1 cellular context compared by ENCODE assay signal in the genomic region with DNA sequence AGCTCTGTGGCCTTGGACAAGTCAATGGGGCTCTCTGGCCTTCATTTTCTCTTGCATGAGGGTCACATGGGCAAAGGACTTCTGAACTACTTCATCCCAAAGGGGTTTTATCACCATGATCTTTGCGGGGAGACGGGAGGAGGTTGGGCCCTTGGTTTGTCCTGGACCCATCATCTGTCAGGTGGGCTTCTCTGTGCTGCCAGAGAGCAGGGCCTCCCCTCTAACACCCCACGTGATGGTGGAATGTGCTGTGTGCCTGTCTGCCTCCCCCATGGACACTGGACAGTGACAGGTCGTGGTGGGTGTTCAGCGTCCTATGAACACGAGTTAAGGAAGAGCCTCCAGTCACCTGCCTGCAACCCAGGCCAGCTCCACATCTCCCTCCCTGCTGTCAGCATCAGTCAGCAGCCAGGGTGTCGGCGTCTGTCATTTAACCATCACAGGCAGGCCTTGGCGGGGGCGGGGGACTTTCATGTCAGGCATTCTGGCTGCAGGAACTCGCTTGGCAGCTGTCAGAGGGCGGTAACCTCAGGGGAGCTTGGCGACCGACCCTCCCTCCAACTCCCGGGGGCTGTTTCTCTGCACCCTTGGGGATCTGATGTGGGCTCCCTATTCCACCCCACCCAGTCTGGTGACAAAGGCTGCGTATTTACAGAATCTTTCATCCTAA.
A peak's percentile ranks its signal among the peaks of the same experiment; 100 is the strongest.
TF ChIP-seq lines count a peak whose summit lies in the region.

No MANE protein-coding gene starts in this region.

TF ChIP-seq in GM12878, 131 proteins besides CTCF, POLR2A, EP300 and RAD21:
- TF ChIP-seq, protein P1, sequence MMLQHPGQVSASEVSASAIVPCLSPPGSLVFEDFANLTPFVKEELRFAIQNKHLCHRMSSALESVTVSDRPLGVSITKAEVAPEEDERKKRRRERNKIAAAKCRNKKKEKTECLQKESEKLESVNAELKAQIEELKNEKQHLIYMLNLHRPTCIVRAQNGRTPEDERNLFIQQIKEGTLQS (IDR thresholded peaks at IDR 0.05; ENCODE audit: borderline replicate concordance, extremely low read depth, low read depth, low read length), result no peak
- TF ChIP-seq KAT2A (conservative IDR thresholded peaks at IDR 0.05; ENCODE audit: control insufficient read depth, low read depth, low read length) (no peak), KDM1A (IDR thresholded peaks at IDR 0.05; ENCODE audit: borderline replicate concordance) (no peak), CHD4 (IDR thresholded peaks at IDR 0.05) (no peak), EGR1 (IDR thresholded peaks at IDR 0.05; ENCODE audit: borderline replicate concordance in 1 of 2, low read depth in 2 of 2, low read length in 2 of 2) (peak in 1 of 2 experiments; percentile 95; a peak in 2 of 3 replicates), YY1 (IDR thresholded peaks at IDR 0.05; ENCODE audit: low read depth, low read length) (0 out of 2 replicates have a peak, but pooled peaks have one; percentile 5), CBX3 (IDR thresholded peaks at IDR 0.05; ENCODE audit: borderline replicate concordance, low read depth) (no peak), MEF2B (IDR thresholded peaks at IDR 0.05; ENCODE audit: partially characterized antibody, poor library complexity, severe bottlenecking) (peak; percentile 12), HDAC6 (IDR thresholded peaks at IDR 0.05; ENCODE audit: unreplicated experiment) (no peak), ZBED1 (IDR thresholded peaks at IDR 0.05; ENCODE audit: borderline replicate concordance) (no peak), NFYA (IDR thresholded peaks at IDR 0.05; ENCODE audit: borderline replicate concordance, low read depth, low read length) (no peak), ATF7 (IDR thresholded peaks at IDR 0.05; ENCODE audit: low read depth) (0 out of 2 replicates have a peak, but pooled peaks have one; percentile 35)
- TF ChIP-seq, protein P2, sequence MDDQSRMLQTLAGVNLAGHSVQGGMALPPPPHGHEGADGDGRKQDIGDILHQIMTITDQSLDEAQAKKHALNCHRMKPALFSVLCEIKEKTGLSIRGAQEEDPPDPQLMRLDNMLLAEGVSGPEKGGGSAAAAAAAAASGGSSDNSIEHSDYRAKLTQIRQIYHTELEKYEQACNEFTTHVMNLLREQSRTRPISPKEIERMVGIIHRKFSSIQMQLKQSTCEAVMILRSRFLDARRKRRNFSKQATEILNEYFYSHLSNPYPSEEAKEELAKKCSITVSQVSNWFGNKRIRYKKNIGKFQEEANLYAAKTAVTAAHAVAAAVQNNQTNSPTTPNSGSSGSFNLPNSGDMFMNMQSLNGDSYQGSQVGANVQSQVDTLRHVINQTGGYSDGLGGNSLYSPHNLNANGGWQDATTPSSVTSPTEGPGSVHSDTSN (IDR thresholded peaks at IDR 0.05; ENCODE audit: insufficient replicate concordance, low read depth, low read length), result peak; percentile 52
- TF ChIP-seq, protein P3, sequence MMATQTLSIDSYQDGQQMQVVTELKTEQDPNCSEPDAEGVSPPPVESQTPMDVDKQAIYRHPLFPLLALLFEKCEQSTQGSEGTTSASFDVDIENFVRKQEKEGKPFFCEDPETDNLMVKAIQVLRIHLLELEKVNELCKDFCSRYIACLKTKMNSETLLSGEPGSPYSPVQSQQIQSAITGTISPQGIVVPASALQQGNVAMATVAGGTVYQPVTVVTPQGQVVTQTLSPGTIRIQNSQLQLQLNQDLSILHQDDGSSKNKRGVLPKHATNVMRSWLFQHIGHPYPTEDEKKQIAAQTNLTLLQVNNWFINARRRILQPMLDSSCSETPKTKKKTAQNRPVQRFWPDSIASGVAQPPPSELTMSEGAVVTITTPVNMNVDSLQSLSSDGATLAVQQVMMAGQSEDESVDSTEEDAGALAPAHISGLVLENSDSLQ (IDR thresholded peaks at IDR 0.05), result peak; percentile 74
- TF ChIP-seq, protein P4, sequence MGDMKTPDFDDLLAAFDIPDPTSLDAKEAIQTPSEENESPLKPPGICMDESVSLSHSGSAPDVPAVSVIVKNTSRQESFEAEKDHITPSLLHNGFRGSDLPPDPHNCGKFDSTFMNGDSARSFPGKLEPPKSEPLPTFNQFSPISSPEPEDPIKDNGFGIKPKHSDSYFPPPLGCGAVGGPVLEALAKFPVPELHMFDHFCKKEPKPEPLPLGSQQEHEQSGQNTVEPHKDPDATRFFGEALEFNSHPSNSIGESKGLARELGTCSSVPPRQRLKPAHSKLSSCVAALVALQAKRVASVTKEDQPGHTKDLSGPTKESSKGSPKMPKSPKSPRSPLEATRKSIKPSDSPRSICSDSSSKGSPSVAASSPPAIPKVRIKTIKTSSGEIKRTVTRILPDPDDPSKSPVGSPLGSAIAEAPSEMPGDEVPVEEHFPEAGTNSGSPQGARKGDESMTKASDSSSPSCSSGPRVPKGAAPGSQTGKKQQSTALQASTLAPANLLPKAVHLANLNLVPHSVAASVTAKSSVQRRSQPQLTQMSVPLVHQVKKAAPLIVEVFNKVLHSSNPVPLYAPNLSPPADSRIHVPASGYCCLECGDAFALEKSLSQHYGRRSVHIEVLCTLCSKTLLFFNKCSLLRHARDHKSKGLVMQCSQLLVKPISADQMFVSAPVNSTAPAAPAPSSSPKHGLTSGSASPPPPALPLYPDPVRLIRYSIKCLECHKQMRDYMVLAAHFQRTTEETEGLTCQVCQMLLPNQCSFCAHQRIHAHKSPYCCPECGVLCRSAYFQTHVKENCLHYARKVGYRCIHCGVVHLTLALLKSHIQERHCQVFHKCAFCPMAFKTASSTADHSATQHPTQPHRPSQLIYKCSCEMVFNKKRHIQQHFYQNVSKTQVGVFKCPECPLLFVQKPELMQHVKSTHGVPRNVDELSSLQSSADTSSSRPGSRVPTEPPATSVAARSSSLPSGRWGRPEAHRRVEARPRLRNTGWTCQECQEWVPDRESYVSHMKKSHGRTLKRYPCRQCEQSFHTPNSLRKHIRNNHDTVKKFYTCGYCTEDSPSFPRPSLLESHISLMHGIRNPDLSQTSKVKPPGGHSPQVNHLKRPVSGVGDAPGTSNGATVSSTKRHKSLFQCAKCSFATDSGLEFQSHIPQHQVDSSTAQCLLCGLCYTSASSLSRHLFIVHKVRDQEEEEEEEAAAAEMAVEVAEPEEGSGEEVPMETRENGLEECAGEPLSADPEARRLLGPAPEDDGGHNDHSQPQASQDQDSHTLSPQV (IDR thresholded peaks at IDR 0.05), result no peak
- TF ChIP-seq, protein P5, sequence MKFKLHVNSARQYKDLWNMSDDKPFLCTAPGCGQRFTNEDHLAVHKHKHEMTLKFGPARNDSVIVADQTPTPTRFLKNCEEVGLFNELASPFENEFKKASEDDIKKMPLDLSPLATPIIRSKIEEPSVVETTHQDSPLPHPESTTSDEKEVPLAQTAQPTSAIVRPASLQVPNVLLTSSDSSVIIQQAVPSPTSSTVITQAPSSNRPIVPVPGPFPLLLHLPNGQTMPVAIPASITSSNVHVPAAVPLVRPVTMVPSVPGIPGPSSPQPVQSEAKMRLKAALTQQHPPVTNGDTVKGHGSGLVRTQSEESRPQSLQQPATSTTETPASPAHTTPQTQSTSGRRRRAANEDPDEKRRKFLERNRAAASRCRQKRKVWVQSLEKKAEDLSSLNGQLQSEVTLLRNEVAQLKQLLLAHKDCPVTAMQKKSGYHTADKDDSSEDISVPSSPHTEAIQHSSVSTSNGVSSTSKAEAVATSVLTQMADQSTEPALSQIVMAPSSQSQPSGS (IDR thresholded peaks at IDR 0.05; ENCODE audit: low read length), result no peak
- TF ChIP-seq, protein P6, sequence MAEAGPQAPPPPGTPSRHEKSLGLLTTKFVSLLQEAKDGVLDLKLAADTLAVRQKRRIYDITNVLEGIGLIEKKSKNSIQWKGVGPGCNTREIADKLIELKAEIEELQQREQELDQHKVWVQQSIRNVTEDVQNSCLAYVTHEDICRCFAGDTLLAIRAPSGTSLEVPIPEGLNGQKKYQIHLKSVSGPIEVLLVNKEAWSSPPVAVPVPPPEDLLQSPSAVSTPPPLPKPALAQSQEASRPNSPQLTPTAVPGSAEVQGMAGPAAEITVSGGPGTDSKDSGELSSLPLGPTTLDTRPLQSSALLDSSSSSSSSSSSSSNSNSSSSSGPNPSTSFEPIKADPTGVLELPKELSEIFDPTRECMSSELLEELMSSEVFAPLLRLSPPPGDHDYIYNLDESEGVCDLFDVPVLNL (IDR thresholded peaks at IDR 0.05; ENCODE audit: low read depth, low read length), result no peak
